21 cellular contexts compared by ENCODE assay signal in the genomic region with DNA sequence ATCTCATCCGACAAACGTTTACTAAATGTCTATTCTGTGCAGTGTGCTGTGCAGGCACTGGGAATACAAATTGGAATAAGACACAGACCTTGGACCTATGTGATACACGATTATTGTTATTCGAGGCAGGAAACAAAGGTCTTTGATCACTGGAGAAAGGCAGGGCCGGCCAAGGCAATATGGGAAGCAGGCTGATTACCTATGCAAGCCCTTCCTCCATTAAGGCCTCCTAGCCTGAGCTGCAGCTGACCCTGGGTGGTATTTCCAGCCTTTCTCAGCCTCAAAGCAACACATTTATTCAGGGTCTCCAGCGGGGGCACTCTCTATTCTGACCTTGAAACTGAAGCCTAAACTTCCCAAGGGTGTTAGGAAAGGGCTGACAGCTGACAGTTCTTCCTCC. TPM values are rescaled to one million over a fixed set of nuclear protein-coding genes. Genes with fewer than 3 reads are reported as not detected.
DNase-seq lines count a peak whose midpoint lies in the region; ATAC-seq and TF ChIP-seq lines count a peak whose summit lies in the region.
"Had no signal": no experiment of that assay in that cellular context is flagged by ENCODE, and none has a peak within 500 bp of the region (broad histone marks: within the 10 kb centered on the region; RNA-seq: fewer than 3 reads in every experiment).

No MANE protein-coding gene starts in this region.

- no peak overlapping the region for H4K5ac ChIP-seq in H9 (ENCODE audit: insufficient read length, low read depth, low read length)

- no peak overlapping the region for H3K4me3 ChIP-seq in stomach
- H3K4me3 ChIP-seq: MG63, SJSA1 had no signal

- no peak overlapping the region for H4K8ac ChIP-seq in H9 (replicated peaks; ENCODE audit: insufficient read length, low read depth, low read length)

- no peaks in the 10 kb centered on the region for H3K79me2 ChIP-seq in H9 (ENCODE audit: insufficient read depth, low read length)

- H2BK12ac ChIP-seq in H9 (ENCODE audit: insufficient read length, low read depth, low read length), result no peak overlapping the region

- no peak overlapping the region for H2AFZ ChIP-seq in H9 (ENCODE audit: low read length)

- H3K27ac Mint-ChIP-seq in H9 (no peak overlapping the region; a peak in 2 of 7 replicates), T-helper 17 cell (peak overlapping the region; percentile 29)
- H3K27ac Mint-ChIP-seq: CD4-positive, CD25-positive, alpha-beta regulatory T cell had no signal

- no peak overlapping the region for H3K56ac ChIP-seq in H9 (ENCODE audit: insufficient read length, low read depth, low read length)

- H3K23me2 ChIP-seq in H9 (ENCODE audit: insufficient read length, low read depth, low read length, poor library complexity, severe bottlenecking), result no peaks in the 10 kb centered on the region

- no peaks in the 10 kb centered on the region for H3K79me1 ChIP-seq in H9 (ENCODE audit: insufficient read depth, low read depth, low read length, poor library complexity, severe bottlenecking)

- TF ChIP-seq POLR2A in stomach (IDR thresholded peaks at IDR 0.05), result no peak

- H3K4me1 Mint-ChIP-seq in H9 (peaks cover 27 to 32% of the 10 kb centered on the region in 2 experiments), T-helper 17 cell (no peaks in the 10 kb centered on the region)

- H2BK5ac ChIP-seq in H9 (ENCODE audit: insufficient read length, low read length), result no peak overlapping the region

- DNase-seq in H9 (peak; percentile 57), T-helper 17 cell (no peak), iPS-NIHi7 (ENCODE audit: extremely low spot score) (peak; percentile 63), stomach (no peak), DMS53 (lab: John Stamatoyannopoulos, UW) (no peak)
- DNase-seq: ACHN; AML-193; Caco-2; CD4-positive, CD25-positive, alpha-beta regulatory T cell; DMS153; EL; HCEC 1CT; MG63; NCI-H1105; NCI-H1694; NCI-H2227 treated with DMSO at 0.1 percent for 48 hours; NCI-H526 had no signal

- no peak overlapping the region for H3K18ac ChIP-seq in H9 (ENCODE audit: insufficient read length, low read depth, low read length)

- H3K14ac ChIP-seq in H9 (ENCODE audit: insufficient read depth, low read length), result no peak overlapping the region

- no peak for TF ChIP-seq CTCF in H9 (conservative IDR thresholded peaks at IDR 0.05)
- no peak for TF ChIP-seq CTCF in stomach (IDR thresholded peaks at IDR 0.05)

- H3K27me3 Mint-ChIP-seq in H9 (ENCODE audit: low read depth), result peaks cover 2% of the 10 kb centered on the region
- peaks cover 5% of the 10 kb centered on the region for H3K27me3 Mint-ChIP-seq in T-helper 17 cell

- no peak overlapping the region for H3T11ph ChIP-seq in H9 (ENCODE audit: low read length)

- WGBS in H9 (ENCODE audit: extremely low coverage, insufficient read length, low lambda C conversion rate), result no CpG with 5 or more reads among the region's 6 CpGs
- 49 to 62% (median 58%) methylated on average over 6 of the region's 6 CpGs for WGBS in stomach, 5 donors

- peaks cover 10 to 42% (median 34%) of the 10 kb centered on the region in 4 donors for H3K36me3 ChIP-seq in stomach
- H3K36me3 ChIP-seq: MG63, SJSA1 had no signal

- no peak overlapping the region for H3K23ac ChIP-seq in H9 (ENCODE audit: insufficient read length, low read depth, low read length)

- no peaks in the 10 kb centered on the region for H4K20me1 ChIP-seq in H9 (ENCODE audit: control insufficient read depth, insufficient read depth, insufficient read length)

- H3K9me3 Mint-ChIP-seq in H9, result no peaks in the 10 kb centered on the region
- H3K9me3 Mint-ChIP-seq: CD4-positive, CD25-positive, alpha-beta regulatory T cell had no signal

- no peaks in the 10 kb centered on the region for H3K9me3 ChIP-seq in H9 (ENCODE audit: control insufficient read depth, low read depth, low read length)
- no peaks in the 10 kb centered on the region for H3K9me3 ChIP-seq in T-helper 17 cell (ENCODE audit: control insufficient read depth, low read length, poor library complexity, severe bottlenecking)
- no peaks in the 10 kb centered on the region for H3K9me3 ChIP-seq in stomach
- H3K9me3 ChIP-seq: Caco-2, MG63, SJSA1 had no signal

- no peak for TF ChIP-seq EP300 in stomach (IDR thresholded peaks at IDR 0.05)

- no peak overlapping the region for H2BK120ac ChIP-seq in H9 (ENCODE audit: low read depth, low read length, poor library complexity, severe bottlenecking)

- no peak overlapping the region for H3K4me2 ChIP-seq in H9 (ENCODE audit: insufficient read depth, insufficient read length, low read length)

- no peak overlapping the region for H2AK5ac ChIP-seq in H9 (ENCODE audit: insufficient read length, low read length)

- H3K36me3 Mint-ChIP-seq in H9 (ENCODE audit: insufficient read depth in 1 of 3, low read depth in 3 of 3) (no peaks in the 10 kb centered on the region), T-helper 17 cell (ENCODE audit: low read depth) (peaks cover 2% of the 10 kb centered on the region)
- H3K36me3 Mint-ChIP-seq: CD4-positive, CD25-positive, alpha-beta regulatory T cell had no signal

- no peak overlapping the region for H4K91ac ChIP-seq in H9 (ENCODE audit: insufficient read length, low read depth, low read length)

- H2BK20ac ChIP-seq in H9 (ENCODE audit: low read depth, low read length, poor library complexity, severe bottlenecking), result no peak overlapping the region

- intact Hi-C loops in stomach (cut with DNase I; ENCODE audit: low total_unique reads), result no loop called here

- H3K27me3 ChIP-seq in H9 (ENCODE audit: insufficient read depth, low read length) (no peaks in the 10 kb centered on the region), stomach (peaks cover 0 to 6% (median 0%) of the 10 kb centered on the region in 3 donors)
- H3K27me3 ChIP-seq: MG63, SJSA1 had no signal

- H3K4me3 Mint-ChIP-seq in H9 (no peak overlapping the region), T-helper 17 cell (no peak overlapping the region)
- H3K4me3 Mint-ChIP-seq: CD4-positive, CD25-positive, alpha-beta regulatory T cell had no signal

- H3K27ac ChIP-seq in H9 (ENCODE audit: insufficient read length, low read depth, low read length) (no peak overlapping the region), stomach (peak overlapping the region in 3 of 5 donors; percentile 4 to 29 (median 13))
- H3K27ac ChIP-seq: RWPE1, SJSA1 had no signal

- H3K4me1 ChIP-seq in H9 (ENCODE audit: insufficient read depth, low read length), result peaks cover 2% of the 10 kb centered on the region; the same call in 1 of the 2 replicates
- peaks cover 0 to 32% (median 15%) of the 10 kb centered on the region in 4 donors for H3K4me1 ChIP-seq in stomach

- H3K4ac ChIP-seq in H9 (ENCODE audit: low read depth, low read length), result no peak overlapping the region

- H3K9ac ChIP-seq in H9 (ENCODE audit: extremely low read depth, insufficient read length, low read length), result no peak overlapping the region

- H2BK15ac ChIP-seq in H9 (ENCODE audit: low read depth, low read length), result no peak overlapping the region

- no peak for ATAC-seq in T-helper 17 cell
- ATAC-seq in HG03469 (IDR thresholded peaks at IDR 0.05; ENCODE audit: unreplicated experiment), result no peak
- ATAC-seq in GM18868 (IDR thresholded peaks at IDR 0.05; ENCODE audit: unreplicated experiment), result no peak

RNA-seq across cellular contexts. Expression of a gene that starts 13.4 kb away (rescaled TPM):
- total RNA-seq in H9 (2021), result not detected in 2 replicates
- 1 to 10 TPM; 4.1 to 8.4 TPM for total RNA-seq in T-helper 17 cell
- 100 to 1,000 TPM in 2 of 5 donors, 10 to 100 TPM in 3; 41.1 to 257 (median 94.2) TPM for total RNA-seq in stomach
- 10 to 100 TPM; 28.0 to 72.8 (median 34.5) TPM for polyA plus RNA-seq in stomach
- total RNA-seq: SJSA1 had no signal

RNA-seq across cellular contexts. Expression of a gene that starts 44.5 kb away (rescaled TPM):
- total RNA-seq in H9 (2021) (0.37 and 0.46 TPM in 2 replicates), T-helper 17 cell (1 to 10 TPM in 1 of 2 donors, under 1 TPM in 1; 0.68 to 2.2 TPM), stomach (10 to 100 TPM in 2 of 5 donors, 1 to 10 TPM in 3; 1.2 to 17.8 (median 3.6) TPM)
- 10 to 100 TPM in 1 of 3 donors, 1 to 10 TPM in 2; 3.9 to 17.1 (median 5.5) TPM for polyA plus RNA-seq in stomach

Comparison
In these comparisons a context has a peak if more than half of its experiments do, and no peak if none do; other contexts are left out.
1. DNase-seq: peak in H9 (single experiment) and iPS-NIHi7 (single experiment); none in T-helper 17 cell (0 of 3), stomach (single experiment) and DMS53 (single experiment).
2. RNA of a gene that starts 13.4 kb away (total RNA-seq): 41.1 to 257 TPM in stomach; 4.1 to 8.4 TPM in T-helper 17 cell and not detected in H9; every median in the first group is over 4 times any median in the second.